8 cellular contexts compared by ENCODE assay signal in genomic region chr19:16198363-16198636, GRCh38. TPM values are rescaled to one million over a fixed set of nuclear protein-coding genes. Genes with fewer than 3 reads are reported as not detected.
DNase-seq lines count a peak whose midpoint lies in the region; ATAC-seq lines count a peak whose summit lies in the region.

No MANE protein-coding gene starts in this region.

- POLR2A ChIA-PET in activated CD8-positive, alpha-beta T cell treated with anti-CD3 and anti-CD28 coated beads, Interleukin-2, amount 10 ng/mL, durations not matched to agents 7 days and 5 days (lab: Charles Lee) = interaction anchor here (0.6 to 2.0 kb wide), 9 partner anchors 9 to 273 kb away, joined by 3 to 16 read pairs (median 3); partner anchors contain the start of gene FAM32A

- peak overlapping the region; percentile 60 to 99 (median 97) for H3K9ac ChIP-seq in subcutaneous abdominal adipose tissue (ENCODE audit: low read length in 5 of 5)

- H3K4me3 ChIP-seq in iPS-11a (ENCODE audit: low read depth, low read length) (peak overlapping the region; percentile 78), subcutaneous abdominal adipose tissue (ENCODE audit: low read depth in 1 of 5, low read length in 5 of 5) (peak overlapping the region; percentile 73 to 99 (median 98))

- H3K27ac ChIP-seq in subcutaneous abdominal adipose tissue (ENCODE audit: low read depth, low read length) = peak overlapping the region; percentile 97

- peaks cover 4% of the 10 kb centered on the region for H3K36me3 Mint-ChIP-seq in activated naive CD4-positive, alpha-beta T cell treated with anti-CD3 and anti-CD28 coated beads, Interleukin-2, amount 50 U/mL, for 24 hours
- peaks cover 44% of the 10 kb centered on the region for H3K36me3 Mint-ChIP-seq in activated CD8-positive, alpha-beta T cell treated with anti-CD3 and anti-CD28 coated beads, Interleukin-2, amount 10 ng/mL, durations not matched to agents 7 days and 5 days (ENCODE audit: low read depth)

- peaks cover 14 to 45% (median 42%) of the 10 kb centered on the region in 5 donors for H3K4me1 ChIP-seq in subcutaneous abdominal adipose tissue (ENCODE audit: control insufficient read depth in 5 of 5, insufficient read depth in 5 of 5, low read length in 5 of 5)

- ATAC-seq in activated CD8-positive, alpha-beta T cell treated with anti-CD3 and anti-CD28 coated beads, Interleukin-2, amount 10 ng/mL, durations not matched to agents 7 days and 5 days = no peak
- no peak for ATAC-seq in GM19463 (IDR thresholded peaks at IDR 0.05; ENCODE audit: unreplicated experiment)
- no peak for ATAC-seq in GM21367 (IDR thresholded peaks at IDR 0.05; ENCODE audit: unreplicated experiment)

- H3K27me3 Mint-ChIP-seq in activated naive CD4-positive, alpha-beta T cell treated with anti-CD3 and anti-CD28 coated beads, Interleukin-2, amount 50 U/mL, for 24 hours = no peaks in the 10 kb centered on the region
- H3K27me3 Mint-ChIP-seq in activated CD8-positive, alpha-beta T cell treated with anti-CD3 and anti-CD28 coated beads, Interleukin-2, amount 10 ng/mL, durations not matched to agents 7 days and 5 days (ENCODE audit: low read depth) = no peaks in the 10 kb centered on the region

- no peak for DNase-seq in activated naive CD4-positive, alpha-beta T cell treated with anti-CD3 and anti-CD28 coated beads, Interleukin-2, amount 50 U/mL, for 16 hours
- no peak for DNase-seq in activated CD8-positive, alpha-beta T cell treated with anti-CD3 and anti-CD28 coated beads, Interleukin-2, amount 10 ng/mL, durations not matched to agents 7 days and 5 days
- no peak for DNase-seq in DMS114 treated with DMSO at 0.1 percent for 48 hours (lab: John Stamatoyannopoulos, UW; ENCODE audit: unreplicated experiment)

- no peaks in the 10 kb centered on the region for H3K9me3 ChIP-seq in subcutaneous abdominal adipose tissue (ENCODE audit: control insufficient read depth in 5 of 5, low read length in 5 of 5)

- peaks cover 0 to 33% (median 24%) of the 10 kb centered on the region in 5 donors for H3K36me3 ChIP-seq in subcutaneous abdominal adipose tissue (ENCODE audit: control insufficient read depth in 5 of 5, insufficient read depth in 5 of 5, low read length in 5 of 5)

- peaks cover 46% of the 10 kb centered on the region for H3K4me1 Mint-ChIP-seq in activated naive CD4-positive, alpha-beta T cell treated with anti-CD3 and anti-CD28 coated beads, Interleukin-2, amount 50 U/mL, for 24 hours
- H3K4me1 Mint-ChIP-seq in activated CD8-positive, alpha-beta T cell treated with anti-CD3 and anti-CD28 coated beads, Interleukin-2, amount 10 ng/mL, durations not matched to agents 7 days and 5 days (ENCODE audit: low read depth) = peaks cover 57% of the 10 kb centered on the region

- H3K27ac Mint-ChIP-seq in activated naive CD4-positive, alpha-beta T cell treated with anti-CD3 and anti-CD28 coated beads, Interleukin-2, amount 50 U/mL, for 24 hours = peak overlapping the region; percentile 85
- peak overlapping the region; percentile 82 for H3K27ac Mint-ChIP-seq in activated CD8-positive, alpha-beta T cell treated with anti-CD3 and anti-CD28 coated beads, Interleukin-2, amount 10 ng/mL, durations not matched to agents 7 days and 5 days

- CTCF ChIA-PET in activated CD8-positive, alpha-beta T cell treated with anti-CD3 and anti-CD28 coated beads, Interleukin-2, amount 10 ng/mL, durations not matched to agents 7 days and 5 days (lab: Charles Lee) = interaction anchor here (1.2 to 3.7 kb wide), 6 partner anchors 13 to 188 kb away, joined by 3 to 22 read pairs (median 8); partner anchors contain the start of gene FAM32A

- peak overlapping the region; percentile 88 for H3K4me3 Mint-ChIP-seq in activated naive CD4-positive, alpha-beta T cell treated with anti-CD3 and anti-CD28 coated beads, Interleukin-2, amount 50 U/mL, for 24 hours
- peak overlapping the region; percentile 97 for H3K4me3 Mint-ChIP-seq in activated CD8-positive, alpha-beta T cell treated with anti-CD3 and anti-CD28 coated beads, Interleukin-2, amount 10 ng/mL, durations not matched to agents 7 days and 5 days

- H3K27me3 ChIP-seq in subcutaneous abdominal adipose tissue (ENCODE audit: control insufficient read depth in 5 of 5, insufficient read depth in 4 of 5, low read length in 5 of 5) = no peaks in the 10 kb centered on the region

- no peaks in the 10 kb centered on the region for H3K9me3 Mint-ChIP-seq in activated naive CD4-positive, alpha-beta T cell treated with anti-CD3 and anti-CD28 coated beads, Interleukin-2, amount 50 U/mL, for 24 hours
- H3K9me3 Mint-ChIP-seq in activated CD8-positive, alpha-beta T cell treated with anti-CD3 and anti-CD28 coated beads, Interleukin-2, amount 10 ng/mL, durations not matched to agents 7 days and 5 days (ENCODE audit: insufficient read depth) = no peaks in the 10 kb centered on the region

RNA-seq across cellular contexts. Expression of gene AP1M1, which starts 0.6 kb away (rescaled TPM):
- total RNA-seq in activated CD8-positive, alpha-beta T cell treated with anti-CD3 and anti-CD28 coated beads, Interleukin-2, amount 10 ng/mL, durations not matched to agents 7 days and 5 days = 100 to 1,000 TPM; 184 to 186 TPM

RNA-seq across cellular contexts. Expression of gene FAM32A, which starts 13.1 kb away (rescaled TPM):
- 10 to 100 TPM; 65.8 to 69.4 TPM for total RNA-seq in activated CD8-positive, alpha-beta T cell treated with anti-CD3 and anti-CD28 coated beads, Interleukin-2, amount 10 ng/mL, durations not matched to agents 7 days and 5 days

RNA-seq across cellular contexts. Expression of gene CIB3, which starts 25.0 kb away (rescaled TPM):
- total RNA-seq in activated CD8-positive, alpha-beta T cell treated with anti-CD3 and anti-CD28 coated beads, Interleukin-2, amount 10 ng/mL, durations not matched to agents 7 days and 5 days = not detected

RNA-seq across cellular contexts. Expression of gene HSH2D, which starts 54.8 kb away (rescaled TPM):
- total RNA-seq in activated CD8-positive, alpha-beta T cell treated with anti-CD3 and anti-CD28 coated beads, Interleukin-2, amount 10 ng/mL, durations not matched to agents 7 days and 5 days = 10 to 100 TPM; 83.6 to 84.3 TPM
